ENCODE assay signal across 23 cellular contexts in the genomic region with DNA sequence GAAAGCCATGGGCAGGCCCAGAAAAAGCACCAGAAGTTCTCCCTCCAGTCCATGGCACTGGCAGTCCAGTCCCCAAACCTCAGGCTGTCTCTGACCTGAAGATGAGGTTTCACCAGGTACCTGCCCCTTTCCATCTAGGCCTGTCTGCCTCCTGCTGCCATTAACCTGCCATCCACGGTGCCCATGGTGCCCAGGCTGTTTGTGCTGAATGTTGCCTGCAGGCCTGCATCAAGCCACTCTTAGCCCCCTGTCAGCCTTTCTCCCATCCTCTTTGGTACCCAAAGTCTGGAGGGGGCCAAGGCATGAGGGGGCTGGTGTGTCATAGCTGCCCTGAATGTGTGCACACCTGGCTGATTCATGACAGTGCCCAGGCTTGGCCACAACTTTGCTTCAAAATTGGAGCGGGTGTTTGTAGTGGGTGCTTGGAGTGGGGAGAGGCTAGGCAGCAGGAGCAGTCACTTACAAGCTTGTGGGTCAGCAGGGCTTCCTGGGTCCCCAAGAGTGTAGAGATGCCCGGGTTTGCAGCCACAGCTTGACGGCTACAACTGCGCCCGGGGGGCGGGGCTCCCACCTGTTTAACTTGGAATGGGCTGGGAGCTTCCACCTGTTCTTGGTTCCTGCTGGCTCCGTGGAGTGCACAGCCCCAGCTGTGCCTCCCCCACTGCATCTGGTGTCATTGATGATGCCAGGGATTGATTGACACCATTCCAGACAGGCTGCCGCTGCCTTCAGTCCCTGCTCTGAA.
"Had no signal": no experiment of that assay in that cellular context is flagged by ENCODE, and none has a peak within 500 bp of the region (broad histone marks: within the 10 kb centered on the region; RNA-seq: fewer than 3 reads in every experiment).

No MANE protein-coding gene starts in this region.

- FAIRE-seq: endometrium, frontal cortex, pancreas had no signal

- DNase-seq: activated CD4-positive, alpha-beta T cell treated with anti-CD3 and anti-CD28 coated beads for 36 hours; activated CD4-positive, CD25-positive, alpha-beta regulatory T cell; activated CD8-positive, alpha-beta memory T cell treated with anti-CD3 and anti-CD28 coated beads, Interleukin-2, amount 10 ng/mL, durations not matched to agents 7 days and 5 days; activated CD8-positive, alpha-beta T cell treated with anti-CD3 and anti-CD28 coated beads, Interleukin-2, amount 10 ng/mL, durations not matched to agents 7 days and 5 days; activated naive CD8-positive, alpha-beta T cell treated with anti-CD3 and anti-CD28 coated beads, Interleukin-2, amount 50 U/mL, for 24 hours; activated T-cell treated with anti-CD3 and anti-CD28 coated beads, Interleukin-2, amount 50 U/mL, for 48 hours; amygdala; central memory CD4-positive, alpha-beta T cell; dermis blood vessel endothelial cell; effector CD4-positive, alpha-beta T cell; left ventricle myocardium superior; mammary epithelial cell; naive thymus-derived CD4-positive, alpha-beta T cell; nucleus accumbens; stimulated activated CD4-positive, alpha-beta T cell treated with anti-CD3 and anti-CD28 coated beads, Interleukin-1b, Interleukin-23, amount 100 ng/mL, for 48 hours; stimulated activated CD4-positive, alpha-beta T cell treated with anti-CD3 and anti-CD28 coated beads, Interleukin-4, amount 100 ng/mL, for 4 hours; stimulated activated CD8-positive, alpha-beta memory T cell treated with anti-CD3 and anti-CD28 coated beads, Interleukin-4, amount 100 ng/mL, for 48 hours; stomach; thyroid gland had no signal

- ATAC-seq: activated CD4-positive, alpha-beta T cell treated with anti-CD3 and anti-CD28 coated beads for 36 hours; activated CD8-positive, alpha-beta memory T cell treated with anti-CD3 and anti-CD28 coated beads, Interleukin-2, amount 10 ng/mL, durations not matched to agents 7 days and 5 days; activated CD8-positive, alpha-beta T cell treated with anti-CD3 and anti-CD28 coated beads, Interleukin-2, amount 10 ng/mL, durations not matched to agents 7 days and 5 days; activated naive CD8-positive, alpha-beta T cell treated with anti-CD3 and anti-CD28 coated beads, Interleukin-2, amount 50 U/mL, for 24 hours; left ventricle myocardium superior; naive thymus-derived CD4-positive, alpha-beta T cell; pancreas; stimulated activated memory B cell treated with anti-CD40 and anti-IgM and Interleukin-4, amounts not matched to agents 10 μg/mL and 1 μg/mL and 100 μg/mL, for 72 hours had no signal
